ENCODE assay signal across 10 cellular contexts in genomic region chr9:126386088-126386487, GRCh38. TPM values are rescaled to one million over a fixed set of nuclear protein-coding genes. Genes with fewer than 3 reads are reported as not detected.
DNase-seq lines count a peak whose midpoint lies in the region; ATAC-seq, FAIRE-seq and TF ChIP-seq lines count a peak whose summit lies in the region.
"Had no signal": no experiment of that assay in that cellular context is flagged by ENCODE, and none has a peak within 500 bp of the region (broad histone marks: within the 10 kb centered on the region; RNA-seq: fewer than 3 reads in every experiment).

No MANE protein-coding gene starts in this region.

- TF ChIP-seq RAD21 in IMR-90 (IDR thresholded peaks at IDR 0.05; ENCODE audit: low read length), result peak; percentile 37

- H4K91ac ChIP-seq in IMR-90 (ENCODE audit: insufficient read depth, low read depth, low read length), result no peak overlapping the region

- no peak overlapping the region for H2BK5ac ChIP-seq in IMR-90 (ENCODE audit: low read depth, low read length, poor library complexity, severe bottlenecking)

- no peak overlapping the region for H2AK5ac ChIP-seq in IMR-90 (ENCODE audit: low read depth, low read length)

- H3K9ac ChIP-seq in IMR-90 (ENCODE audit: low read depth, low read length) (no peak overlapping the region), mammary epithelial cell (ENCODE audit: insufficient read depth, low read length) (no peak overlapping the region)

- TF ChIP-seq CTCF in D721Med (IDR thresholded peaks at IDR 0.05; ENCODE audit: insufficient read depth, missing control alignments), result peak; percentile 19
- TF ChIP-seq CTCF in IMR-90 (conservative IDR thresholded peaks at IDR 0.05; ENCODE audit: low read depth, low read length), result peak; percentile 29; the same call in 1 of the 2 replicates
- peak; percentile 42 to 58 for TF ChIP-seq CTCF in mammary epithelial cell (conservative IDR thresholded peaks at IDR 0.05 in 1 of 2, IDR thresholded peaks at IDR 0.05 in 1 of 2; ENCODE audit: extremely low read depth in 1 of 2, insufficient read depth in 1 of 2, low read depth in 1 of 2, low read length in 2 of 2)
- no peak for TF ChIP-seq CTCF in stomach (IDR thresholded peaks at IDR 0.05)

- no peak overlapping the region for H2BK20ac ChIP-seq in IMR-90 (ENCODE audit: low read depth, low read length)

- dilution Hi-C loops in IMR-90 (cut with HindIII; ENCODE audit: low sequenced_read_pairs, unreplicated experiment), result no loop called here
- dilution Hi-C loops in mammary epithelial cell (cut with HindIII; ENCODE audit: low sequenced_read_pairs), result no loop called here

- intact Hi-C loops in IMR-90 (cut with micrococcal nuclease) (no loop called here), mammary epithelial cell (cut with micrococcal nuclease) (loop anchor here (1.0 to 2.0 kb wide), 2 partner anchors 69 to 84 kb away; no protein-coding TSS in a partner anchor), stomach (cut with DNase I; ENCODE audit: low total_unique reads) (no loop called here)

- H3K27ac ChIP-seq in IMR-90 (ENCODE audit: insufficient read depth, low read length) (no peak overlapping the region), mammary epithelial cell (ENCODE audit: insufficient read depth, low read depth, low read length) (no peak overlapping the region), stomach (peak overlapping the region in 1 of 5 donors; percentile 36)

- no peaks in the 10 kb centered on the region for H3K79me1 ChIP-seq in IMR-90 (ENCODE audit: low read depth in 1 of 2, low read length in 2 of 2)

- H2AK9ac ChIP-seq in IMR-90 (replicated peaks; ENCODE audit: low read depth, low read length, poor library complexity), result no peak overlapping the region

- H3K4me3 ChIP-seq in IMR-90 (ENCODE audit: insufficient read depth, low read depth, low read length), result no peak overlapping the region
- no peak overlapping the region for H3K4me3 ChIP-seq in mammary epithelial cell (replicated peaks in 1 of 3; ENCODE audit: insufficient read depth in 1 of 3, low read depth in 2 of 3, low read length in 3 of 3)
- no peak overlapping the region for H3K4me3 ChIP-seq in stomach

- H3K4me2 ChIP-seq in IMR-90 (ENCODE audit: low read depth, low read length) (no peak overlapping the region), mammary epithelial cell (ENCODE audit: insufficient read depth, low read depth, low read length) (no peak overlapping the region)

- peaks cover 3% of the 10 kb centered on the region; the same call in 1 of the 2 replicates for H3K4me1 ChIP-seq in IMR-90 (ENCODE audit: control insufficient read depth, insufficient read depth, low read length)
- H3K4me1 ChIP-seq in mammary epithelial cell (ENCODE audit: insufficient read depth, low read length), result no peaks in the 10 kb centered on the region
- H3K4me1 ChIP-seq in stomach, result peaks cover 7 to 33% (median 18%) of the 10 kb centered on the region in 4 donors

- H3K27me3 ChIP-seq in IMR-90 (ENCODE audit: control insufficient read depth, insufficient read depth, low read length) (no peaks in the 10 kb centered on the region), mammary epithelial cell (ENCODE audit: insufficient read depth, low read length) (no peaks in the 10 kb centered on the region), stomach (no peaks in the 10 kb centered on the region)

- H3K18ac ChIP-seq in IMR-90 (ENCODE audit: low read depth, low read length), result no peak overlapping the region

- H3K36me3 ChIP-seq in IMR-90 (ENCODE audit: control insufficient read depth, insufficient read depth, low read length) (no peaks in the 10 kb centered on the region), mammary epithelial cell (ENCODE audit: insufficient read depth, low read length) (no peaks in the 10 kb centered on the region), stomach (peaks cover 5 to 42% (median 18%) of the 10 kb centered on the region in 4 donors)

- no peak overlapping the region for H3K23ac ChIP-seq in IMR-90 (ENCODE audit: low read depth, low read length)

- H3K14ac ChIP-seq in IMR-90 (replicated peaks; ENCODE audit: low read depth, low read length), result no peak overlapping the region

- no peak for DNase-seq in D721Med (ENCODE audit: insufficient read length, low spot score)
- DNase-seq in IMR-90, result no peak
- DNase-seq in mammary epithelial cell, result no peak
- DNase-seq in medulla oblongata (ENCODE audit: extremely low spot score), result peak; percentile 82
- no peak for DNase-seq in germinal center (ENCODE audit: low spot score)
- no peak for DNase-seq in stomach
- no peak for DNase-seq in activated gamma-delta T cell treated with Interleukin-2 at 50 U/mL for 16 hours
- DNase-seq: activated naive CD4-positive, alpha-beta T cell treated with anti-CD3 and anti-CD28 coated beads, Interleukin-2, amount 50 U/mL, for 16 hours; NCI-H226 had no signal

- TF ChIP-seq EP300 in stomach (IDR thresholded peaks at IDR 0.05), result no peak

- WGBS in IMR-90 (ENCODE audit: extremely low coverage in 2 of 2, insufficient read length in 1 of 2), 2 experiments, result no CpG with 5 or more reads among the region's 5 CpGs
- WGBS in mammary epithelial cell (ENCODE audit: low coverage, missing lambda C conversion rate), result 71% methylated on average over 5 of the region's 5 CpGs
- 80 to 84% (median 81%) methylated on average over 5 of the region's 5 CpGs for WGBS in stomach, 5 donors

- H4K20me1 ChIP-seq in IMR-90 (ENCODE audit: insufficient read depth, low read length), result no peaks in the 10 kb centered on the region
- no peaks in the 10 kb centered on the region for H4K20me1 ChIP-seq in mammary epithelial cell (ENCODE audit: insufficient read depth, low read length)

- no peak overlapping the region for H3K56ac ChIP-seq in IMR-90 (ENCODE audit: extremely low read depth, insufficient read depth, low read length)

- H2AFZ ChIP-seq in IMR-90 (replicated peaks; ENCODE audit: low read length, poor library complexity) (no peak overlapping the region), mammary epithelial cell (ENCODE audit: low read depth, low read length) (no peak overlapping the region)

- CTCF ChIA-PET in IMR-90 (lab: Yijun Ruan, JAX) (no interaction called here), mammary epithelial cell (lab: Charles Lee; ENCODE audit: low non-redundant PET) (no interaction called here)

- no peaks in the 10 kb centered on the region for H3K9me3 ChIP-seq in IMR-90 (ENCODE audit: control insufficient read depth, insufficient read depth, low read length)
- H3K9me3 ChIP-seq in mammary epithelial cell (replicated peaks; ENCODE audit: insufficient read depth, low read length), result no peaks in the 10 kb centered on the region
- no peaks in the 10 kb centered on the region for H3K9me3 ChIP-seq in stomach

- H2BK120ac ChIP-seq in IMR-90 (ENCODE audit: low read depth, low read length), result no peak overlapping the region

- POLR2A ChIA-PET in IMR-90 (lab: Charles Lee; ENCODE audit: unreplicated experiment), result no interaction called here

- TF ChIP-seq POLR2A in IMR-90 (IDR thresholded peaks at IDR 0.05; ENCODE audit: low read depth, low read length) (no peak), stomach (IDR thresholded peaks at IDR 0.05) (no peak)

- no peak overlapping the region for H3K4ac ChIP-seq in IMR-90 (ENCODE audit: low read depth, low read length)

- in situ Hi-C loops in IMR-90 (cut with MboI; ENCODE audit: low sequenced_read_pairs), result no loop called here
- in situ Hi-C loops in mammary epithelial cell (cut with MboI; ENCODE audit: low sequenced_read_pairs in 2 of 2), result no loop called here

- H3K9me1 ChIP-seq in IMR-90 (ENCODE audit: insufficient read depth, low read length), result peaks cover 4% of the 10 kb centered on the region; the same call in 1 of the 2 replicates

- no peak for FAIRE-seq in D721Med (lab: Jason Lieb, UNC)

- H3K79me2 ChIP-seq in mammary epithelial cell (ENCODE audit: insufficient read depth, low read length), result no peaks in the 10 kb centered on the region

- BruUV-seq in IMR-90 (replicated peaks; lab: Mats Ljungman, UMichigan) (no TSS peak), mammary epithelial cell (replicated peaks; lab: Mats Ljungman, UMichigan) (no TSS peak)

- H4K5ac ChIP-seq in IMR-90 (ENCODE audit: low read depth, low read length), result no peak overlapping the region

- ATAC-seq in IMR-90 (ENCODE audit: low read depth), result peak; percentile 62; the same call in 1 of the 2 replicates
- no peak for ATAC-seq in HG02642 (IDR thresholded peaks at IDR 0.05; ENCODE audit: poor library complexity, unreplicated experiment)

- H4K8ac ChIP-seq in IMR-90 (ENCODE audit: low read depth in 2 of 2, low read length in 2 of 2), result no peak overlapping the region

- no peak overlapping the region for H2BK15ac ChIP-seq in IMR-90 (ENCODE audit: low read depth, low read length)

TF ChIP-seq in IMR-90, 13 proteins besides CTCF, POLR2A, EP300 and RAD21:
- TF ChIP-seq SMC3 (IDR thresholded peaks at IDR 0.05; ENCODE audit: low read depth, low read length) (peak; percentile 20; the same call in 1 of the 2 replicates), MXI1 (IDR thresholded peaks at IDR 0.05; ENCODE audit: borderline replicate concordance, low read depth, low read length) (no peak)

RNA-seq across cellular contexts. Expression of gene MVB12B, which starts 59.5 kb away (rescaled TPM):
- 1.7 and 2.0 TPM in 2 replicates for total RNA-seq in IMR-90 (2012; rRNA removed)
- 4.0 and 4.4 TPM in 2 replicates for polyA plus RNA-seq in IMR-90 (2012; rRNA removed)
- polyA plus RNA-seq in IMR-90 (2012; cell fraction: cytosol; rRNA removed), result 3.7 and 4.9 TPM in 2 replicates
- polyA plus RNA-seq in IMR-90 (2012; cell fraction: nucleus; rRNA removed; ENCODE audit: low replicate concordance), result 5.3 and 7.1 TPM in 2 replicates
- 1 to 10 TPM; 3.0 to 6.6 TPM for total RNA-seq in mammary epithelial cell
- polyA plus RNA-seq in mammary epithelial cell, result 2.2 TPM
- polyA minus RNA-seq in mammary epithelial cell, result 0.36 TPM
- total RNA-seq in stomach, result 10 to 100 TPM in 2 of 5 donors, 1 to 10 TPM in 3; 3.2 to 21.9 (median 7.3) TPM
- 1 to 10 TPM; 2.3 to 6.4 (median 3.1) TPM for polyA plus RNA-seq in stomach

Comparison
In these comparisons a context has a peak if more than half of its experiments do, and no peak if none do; other contexts are left out.
1. CTCF ChIP-seq: peak in D721Med (single experiment), IMR-90 (single experiment) and mammary epithelial cell (2 of 2); none in stomach (0 of 7).